8 cellular contexts compared by ENCODE assay signal in the genomic region with DNA sequence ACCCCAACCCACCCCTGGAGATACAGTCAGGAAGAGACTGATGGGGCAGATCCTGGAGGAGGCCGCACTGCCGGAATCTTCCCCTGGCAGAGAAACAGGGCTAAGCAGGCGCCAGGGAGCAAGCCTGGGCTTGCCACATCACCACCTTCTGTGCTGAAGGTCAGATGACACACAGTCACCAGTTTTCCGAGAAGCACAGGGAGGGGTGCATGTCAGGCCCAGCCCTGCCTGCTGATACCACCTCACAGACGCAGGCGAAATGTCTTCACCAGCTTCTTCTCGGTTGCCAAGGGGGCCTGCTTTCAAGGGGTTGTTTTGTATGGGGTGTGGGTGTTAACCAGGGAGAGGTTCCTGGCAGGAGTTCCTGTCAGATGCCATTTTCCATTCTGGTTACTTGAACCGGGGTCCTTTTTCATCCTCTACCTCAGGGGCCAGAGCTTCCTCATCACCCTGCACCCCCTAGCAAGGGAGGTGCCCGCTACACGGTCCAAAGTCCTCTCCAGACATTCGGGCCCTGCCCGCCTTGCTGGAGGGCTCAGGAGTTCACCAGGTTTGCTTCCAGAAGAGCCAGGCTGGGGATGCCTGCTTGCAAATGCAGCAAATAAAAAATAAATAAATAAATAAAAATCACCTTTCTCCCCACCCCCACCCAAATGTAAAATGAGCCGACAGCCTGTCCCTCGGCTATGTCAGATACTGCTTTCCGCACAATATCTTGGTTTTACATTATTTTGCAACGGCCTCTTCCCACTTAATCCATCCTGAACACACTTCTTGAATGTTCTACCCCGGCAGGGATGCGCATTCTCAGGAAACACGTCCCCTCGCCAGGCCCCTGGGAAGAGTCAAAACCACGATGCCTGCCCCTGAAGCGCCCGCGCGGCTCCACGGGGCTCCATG. TPM values are rescaled to one million over a fixed set of nuclear protein-coding genes. Genes with fewer than 3 reads are reported as not detected.
A peak's percentile ranks its signal among the peaks of the same experiment; 100 is the strongest.
DNase-seq lines count a peak whose midpoint lies in the region; ATAC-seq and TF ChIP-seq lines count a peak whose summit lies in the region.

No MANE protein-coding gene starts in this region.

- H3K27ac ChIP-seq in SU-DHL-6 (ENCODE audit: low read depth, low read length): peak overlapping the region; percentile 98
- H3K27ac ChIP-seq in parathyroid adenoma: peak overlapping the region; percentile 100
- H3K27ac ChIP-seq in tibial artery: peak overlapping the region; percentile 94 to 99

- H3K9me3 ChIP-seq in SU-DHL-6 (ENCODE audit: insufficient read depth, low read length) (no peaks in the 10 kb centered on the region), parathyroid adenoma (ENCODE audit: control insufficient read depth, low read length) (no peaks in the 10 kb centered on the region), tibial artery (no peaks in the 10 kb centered on the region)

- H4K20me1 ChIP-seq in SU-DHL-6 (ENCODE audit: low read depth, low read length): no peaks in the 10 kb centered on the region

- intact Hi-C loops in Right ventricle myocardium superior (cut with DNase I): no loop called here
- intact Hi-C loops in tibial artery (cut with DNase I; ENCODE audit: low total_unique reads): loop anchor here (5.0 kb wide), 1 partner anchor 51 kb away; no protein-coding TSS in a partner anchor

- H3K27me3 ChIP-seq in SU-DHL-6 (ENCODE audit: low read length) (no peaks in the 10 kb centered on the region), parathyroid adenoma (ENCODE audit: control insufficient read depth, insufficient read depth, low read length) (no peaks in the 10 kb centered on the region), tibial artery (no peaks in the 10 kb centered on the region)

- H3K4me3 ChIP-seq in NB4 (ENCODE audit: low read depth, low read length) (peak overlapping the region; percentile 59), SU-DHL-6 (ENCODE audit: insufficient read depth, low read length, poor library complexity, severe bottlenecking) (peak overlapping the region; percentile 79), parathyroid adenoma (ENCODE audit: low read depth, low read length) (peak overlapping the region; percentile 93), tibial artery (peak overlapping the region; percentile 67 to 97)

- H3K4me1 ChIP-seq in parathyroid adenoma: peaks cover 22% of the 10 kb centered on the region
- H3K4me1 ChIP-seq in tibial artery: peaks cover 0 to 51% (median 42%) of the 10 kb centered on the region in 4 donors

- peaks cover 90% of the 10 kb centered on the region for H3F3A ChIP-seq in SU-DHL-6 (ENCODE audit: insufficient read depth)

- H3K9ac ChIP-seq in SU-DHL-6 (ENCODE audit: low read length): peak overlapping the region; percentile 99
- peak overlapping the region; percentile 85 for H3K9ac ChIP-seq in parathyroid adenoma

- DNase-seq in GDM1 (lab: John Stamatoyannopoulos, UW): peak; percentile 78
- peak; percentile 80 for DNase-seq in NB4 (ENCODE audit: low read depth)
- DNase-seq in activated naive CD8-positive, alpha-beta T cell treated with anti-CD3 and anti-CD28 coated beads, Interleukin-2, amount 50 U/mL, for 16 hours (ENCODE audit: low read depth, low spot score): peak; percentile 71
- peak; percentile 94 for DNase-seq in Right ventricle myocardium superior
- peak; percentile 98 for DNase-seq in tibial artery

- H3K36me3 ChIP-seq in SU-DHL-6 (ENCODE audit: low read length) (peaks cover 6% of the 10 kb centered on the region; the same call in 1 of the 2 replicates), parathyroid adenoma (ENCODE audit: control insufficient read depth, insufficient read depth, low read length) (peaks cover 24% of the 10 kb centered on the region), tibial artery (peaks cover 32 to 37% (median 34%) of the 10 kb centered on the region in 3 donors)

- peak overlapping the region; percentile 98 for H3K4me2 ChIP-seq in SU-DHL-6 (ENCODE audit: low read depth, low read length, poor library complexity, severe bottlenecking)
- peak overlapping the region; percentile 81 for H3K4me2 ChIP-seq in parathyroid adenoma (ENCODE audit: low read length)

- no peak overlapping the region for H2AFZ ChIP-seq in SU-DHL-6 (ENCODE audit: low read depth, low read length, severe bottlenecking)
- no peak overlapping the region for H2AFZ ChIP-seq in parathyroid adenoma

- H3K79me2 ChIP-seq in SU-DHL-6 (ENCODE audit: insufficient read depth, low read length) (peaks cover 48% of the 10 kb centered on the region), parathyroid adenoma (peaks cover 49% of the 10 kb centered on the region)

- no peaks in the 10 kb centered on the region for H3K9me2 ChIP-seq in SU-DHL-6 (replicated peaks; ENCODE audit: insufficient read depth, low read length)

- TF ChIP-seq CTCF in NB4 (IDR thresholded peaks at IDR 0.05; ENCODE audit: low read depth, low read length): no peak
- no peak for TF ChIP-seq CTCF in SU-DHL-6 (IDR thresholded peaks at IDR 0.05; ENCODE audit: insufficient read depth, low read length, poor library complexity, severe bottlenecking)
- TF ChIP-seq CTCF in parathyroid adenoma (IDR thresholded peaks at IDR 0.05): no peak
- TF ChIP-seq CTCF in tibial artery (IDR thresholded peaks at IDR 0.05): no peak

- peak; percentile 47 for ATAC-seq in Right ventricle myocardium superior (ENCODE audit: poor library complexity)
- ATAC-seq in GM21723 (IDR thresholded peaks at IDR 0.05; ENCODE audit: unreplicated experiment): no peak

- peak; percentile 37 for TF ChIP-seq POLR2A in NB4 (IDR thresholded peaks at IDR 0.05; ENCODE audit: extremely low read depth, insufficient read length)

RNA-seq across cellular contexts. Expression of a gene that starts 1.1 kb away (rescaled TPM):
- total RNA-seq in Right ventricle myocardium superior: 451 TPM

RNA-seq across cellular contexts. Expression of a gene that starts 35.0 kb away (rescaled TPM):
- 8.6 TPM for total RNA-seq in Right ventricle myocardium superior

RNA-seq across cellular contexts. Expression of a gene that starts 39.0 kb away (rescaled TPM):
- 5.3 TPM for total RNA-seq in Right ventricle myocardium superior
